ENCODE assay signal across 8 cellular contexts in genomic region chr1:183841550-183841949, GRCh38. TPM values are rescaled to one million over a fixed set of nuclear protein-coding genes. Genes with fewer than 3 reads are reported as not detected.
DNase-seq lines count a peak whose midpoint lies in the region; ATAC-seq, FAIRE-seq and TF ChIP-seq lines count a peak whose summit lies in the region.

No MANE protein-coding gene starts in this region.

- CTCF ChIA-PET in endothelial cell of umbilical vein (lab: Charles Lee), result no interaction called here

- POLR2A ChIA-PET in endothelial cell of umbilical vein (lab: Charles Lee), result no interaction called here

- DNase-seq in EL (peak; percentile 21), endothelial cell of umbilical vein (ENCODE audit: low read depth, low spot score) (no peak), NCI-H226 (no peak), ascending aorta (ENCODE audit: low spot score in 2 of 2) (no peak), hepatic stellate cell (ENCODE audit: low spot score) (no peak), NCI-H524 treated with DMSO at 0.1 percent for 48 hours (lab: John Stamatoyannopoulos, UW) (no peak)

- peak; percentile 35 for ATAC-seq in GM19025 (IDR thresholded peaks at IDR 0.05; ENCODE audit: low read depth, unreplicated experiment)
- ATAC-seq in HG03280 (IDR thresholded peaks at IDR 0.05; ENCODE audit: unreplicated experiment), result peak; percentile 43

- TF ChIP-seq POLR2A in endothelial cell of umbilical vein (IDR thresholded peaks at IDR 0.05; ENCODE audit: low read depth, low read length), result no peak

- no peak overlapping the region for H3K4me2 ChIP-seq in endothelial cell of umbilical vein (ENCODE audit: insufficient read depth, low read length)

- no peaks in the 10 kb centered on the region for H4K20me1 ChIP-seq in endothelial cell of umbilical vein (replicated peaks; ENCODE audit: control insufficient read depth, extremely low read depth, insufficient read depth, low read length)

- dilution Hi-C loops in endothelial cell of umbilical vein (cut with MboI; ENCODE audit: extremely low pct_ligation_motif_present, low sequenced_read_pairs), result no loop called here

- no peak for FAIRE-seq in endothelial cell of umbilical vein (lab: Jason Lieb, UNC)

- H3K9me3 ChIP-seq in endothelial cell of umbilical vein (replicated peaks; ENCODE audit: control insufficient read depth, insufficient read depth, low read length) (no peaks in the 10 kb centered on the region), ascending aorta (no peaks in the 10 kb centered on the region)

- no peak overlapping the region for H2AFZ ChIP-seq in endothelial cell of umbilical vein (ENCODE audit: low read depth, low read length)

- intact Hi-C loops in endothelial cell of umbilical vein (cut with micrococcal nuclease) (no loop called here), ascending aorta (cut with DNase I) (loop anchor here (5.0 kb wide), 1 partner anchor 34 kb away; the partner anchor contains the start of gene RGL1)

- H3K4me3 ChIP-seq in endothelial cell of umbilical vein (replicated peaks in 1 of 3; ENCODE audit: insufficient read depth in 1 of 3, low read depth in 1 of 3, low read length in 3 of 3), result no peak overlapping the region
- no peak overlapping the region for H3K4me3 ChIP-seq in ascending aorta

- no peak overlapping the region for H3K9ac ChIP-seq in endothelial cell of umbilical vein (replicated peaks; ENCODE audit: extremely low read depth, insufficient read depth, low read length)

- H3K79me2 ChIP-seq in endothelial cell of umbilical vein (ENCODE audit: control insufficient read depth, insufficient read depth, low read length), result peaks cover 16% of the 10 kb centered on the region

- H3K27ac ChIP-seq in endothelial cell of umbilical vein (ENCODE audit: insufficient read depth, low read depth, low read length) (peak overlapping the region; percentile 74), ascending aorta (peak overlapping the region in 1 of 2 donors; percentile 51)

- peaks cover 55% of the 10 kb centered on the region for H3K4me1 ChIP-seq in endothelial cell of umbilical vein (ENCODE audit: control insufficient read depth, extremely low read depth, insufficient read depth, low read length)
- H3K4me1 ChIP-seq in ascending aorta, result peaks cover 0 to 14% of the 10 kb centered on the region in 2 donors

- no TSS peak for BruUV-seq in endothelial cell of umbilical vein (replicated peaks; lab: Mats Ljungman, UMichigan)

- no peak for TF ChIP-seq CTCF in endothelial cell of umbilical vein (IDR thresholded peaks at IDR 0.05; ENCODE audit: extremely low read depth in 1 of 2, insufficient read depth in 1 of 2, low read depth in 1 of 2, low read length in 2 of 2)
- no peak for TF ChIP-seq CTCF in ascending aorta (IDR thresholded peaks at IDR 0.05)

- H3K27me3 ChIP-seq in endothelial cell of umbilical vein (ENCODE audit: control insufficient read depth in 2 of 2, insufficient read depth in 2 of 2, low read length in 2 of 2), result no peaks in the 10 kb centered on the region
- H3K27me3 ChIP-seq in ascending aorta, result no peaks in the 10 kb centered on the region

- H3K36me3 ChIP-seq in endothelial cell of umbilical vein (ENCODE audit: control insufficient read depth in 2 of 2, extremely low read depth in 1 of 2, insufficient read depth in 2 of 2, low read length in 2 of 2) (peaks cover 0 to 2% of the 10 kb centered on the region in 2 experiments), ascending aorta (no peaks in the 10 kb centered on the region)

- H3K9me1 ChIP-seq in endothelial cell of umbilical vein (replicated peaks; ENCODE audit: control insufficient read depth, extremely low read depth, insufficient read depth, low read length), result no peaks in the 10 kb centered on the region

TF ChIP-seq in endothelial cell of umbilical vein, 7 proteins besides CTCF, POLR2A, EP300 and RAD21:
- TF ChIP-seq EZH2 (IDR thresholded peaks at IDR 0.05; ENCODE audit: borderline replicate concordance, low read depth, low read length, severe bottlenecking) (no peak), GATA2 (IDR thresholded peaks at IDR 0.05; ENCODE audit: insufficient read depth, insufficient read length, low read depth, low read length) (no peak), MYC (IDR thresholded peaks at IDR 0.05; ENCODE audit: low read depth, low read length) (no peak), POLR2AphosphoS5 (IDR thresholded peaks at IDR 0.05; ENCODE audit: insufficient read depth, low read depth, low read length) (no peak)
TF ChIP-seq in endothelial cell of umbilical vein: peak in this region for 0.

RNA-seq across cellular contexts. Expression of gene RGL1, which starts 36.6 kb away (rescaled TPM):
- 35.3 and 38.4 TPM in 2 replicates for total RNA-seq in endothelial cell of umbilical vein
- 18.0 and 19.8 TPM in 2 replicates for polyA plus RNA-seq in endothelial cell of umbilical vein
- 21.6 and 22.0 TPM in 2 replicates for polyA plus RNA-seq in endothelial cell of umbilical vein (2011; cell fraction: cytosol; rRNA removed)
- 40.2 and 40.8 TPM in 2 replicates for polyA plus RNA-seq in endothelial cell of umbilical vein (2011; cell fraction: nucleus; rRNA removed)
- 10.0 and 14.4 TPM in 2 replicates for polyA plus RNA-seq in endothelial cell of umbilical vein (2012)
- 32.7 and 36.6 TPM in 2 replicates for polyA minus RNA-seq in endothelial cell of umbilical vein
- 0.51 TPM for polyA minus RNA-seq in endothelial cell of umbilical vein (2011; cell fraction: cytosol; rRNA and poly(A)+ RNA removed)
- polyA minus RNA-seq in endothelial cell of umbilical vein (2011; cell fraction: nucleus; rRNA and poly(A)+ RNA removed), result 26.5 and 32.4 TPM in 2 replicates
- 23.1 TPM for total RNA-seq in ascending aorta
